ENCODE assay signal across 9 cellular contexts in the genomic region with DNA sequence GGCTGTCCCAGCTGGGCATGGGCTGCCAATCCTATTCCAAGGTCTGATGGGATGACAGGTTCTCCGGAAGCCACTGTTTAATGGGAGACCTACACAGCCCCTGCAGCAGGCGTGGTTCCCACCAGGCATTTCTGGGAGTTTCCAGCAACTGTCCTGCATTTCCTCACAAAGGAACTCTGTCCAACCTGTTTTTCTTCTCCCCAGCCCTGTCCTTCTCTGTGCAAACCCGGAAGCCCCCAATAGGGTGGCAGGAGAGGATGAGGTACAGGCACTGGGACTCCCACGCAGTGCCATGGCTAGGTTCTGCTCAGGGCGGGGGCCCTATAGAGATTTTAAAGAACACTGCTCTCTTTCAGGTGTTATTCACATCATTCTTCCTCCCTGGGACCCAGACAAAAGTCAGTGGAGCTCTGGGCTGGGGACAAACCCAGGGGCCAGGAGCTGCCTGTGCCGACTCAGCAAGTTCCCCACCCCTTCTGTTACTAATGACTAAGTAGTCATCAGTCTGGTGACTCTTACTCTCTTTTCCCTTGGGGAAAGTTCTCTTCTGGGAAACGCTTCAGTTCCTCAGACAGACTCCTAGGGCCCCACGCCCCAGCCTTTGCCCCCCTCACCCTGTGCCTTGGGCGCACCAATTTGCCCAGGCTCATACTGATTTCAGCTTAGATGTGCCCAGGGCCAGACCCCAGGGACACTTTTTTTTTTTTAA.
DNase-seq lines count a peak whose midpoint lies in the region; ATAC-seq and FAIRE-seq lines count a peak whose summit lies in the region.
"Had no signal": no experiment of that assay in that cellular context is flagged by ENCODE, and none has a peak within 500 bp of the region (broad histone marks: within the 10 kb centered on the region; RNA-seq: fewer than 3 reads in every experiment).

No MANE protein-coding gene starts in this region.

- DNase-seq in HTR-8/SVneo (ENCODE audit: insufficient read length, low spot score) = peak; percentile 9
- peak; percentile 78 for DNase-seq in posterior vena cava (ENCODE audit: low spot score)
- DNase-seq in stimulated activated naive CD4-positive, alpha-beta T cell treated with Interleukin-2 at 50 U/mL for 16 hours (lab: John Stamatoyannopoulos, UW) = no peak
- no peak for DNase-seq in SHP77 treated with DMSO at 0.1 percent for 48 hours (lab: John Stamatoyannopoulos, UW)
- no peak for DNase-seq in cerebellum (ENCODE audit: low spot score)
- DNase-seq: heart left ventricle; naive thymus-derived CD8-positive, alpha-beta T cell had no signal

- ATAC-seq in GM18861 (IDR thresholded peaks at IDR 0.05; ENCODE audit: unreplicated experiment) (peak; percentile 44), esophagus mucosa (peak; percentile 89)
- ATAC-seq: naive thymus-derived CD8-positive, alpha-beta T cell had no signal

- intact Hi-C loops in posterior vena cava (cut with DNase I) = no loop called here

- no peak for FAIRE-seq in HTR-8/SVneo (lab: Jason Lieb, UNC)

Comparison
In these comparisons a context has a peak if more than half of its experiments do, and no peak if none do; other contexts are left out.
1. DNase-seq: peak in HTR-8/SVneo (single experiment) and posterior vena cava (single experiment); none in stimulated activated naive CD4-positive, alpha-beta T cell treated with Interleukin-2 at 50 U/mL for 16 hours (single experiment), SHP77 treated with DMSO at 0.1 percent for 48 hours (single experiment) and cerebellum (single experiment).